Comparison of ENCODE assay signal across 1 cellular context in the genomic region with DNA sequence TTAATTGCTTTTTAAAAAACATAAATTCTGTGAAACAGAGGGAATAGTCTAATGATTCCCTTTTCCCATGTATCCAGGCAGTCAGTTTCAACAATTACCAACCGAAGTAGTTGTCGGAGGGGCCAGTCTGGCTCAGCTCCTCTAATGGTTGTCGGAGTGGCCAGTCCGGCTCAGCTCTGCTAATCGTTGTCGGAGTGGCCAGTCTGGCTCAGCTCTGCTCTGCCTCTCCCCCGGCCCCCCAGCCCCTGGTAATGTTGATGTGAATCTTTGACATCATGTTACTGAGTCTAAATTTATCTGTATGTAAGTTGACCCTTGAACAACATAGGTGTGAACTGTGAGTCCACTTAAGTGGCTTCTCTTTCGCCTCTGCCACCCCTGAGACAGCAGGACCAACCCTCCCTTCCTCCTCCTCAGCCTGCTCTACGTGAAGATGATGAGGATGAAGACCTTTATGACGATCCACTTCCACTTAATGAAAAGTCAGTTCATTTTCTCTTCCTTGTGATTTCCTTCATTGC.
TF ChIP-seq lines count a peak whose summit lies in the region.

No MANE protein-coding gene starts in this region.

TF ChIP-seq in K562, 482 proteins besides CTCF, POLR2A, EP300 and RAD21:
- TF ChIP-seq BMI1 (IDR thresholded peaks at IDR 0.05; ENCODE audit: low read length) (no peak), ZNF175 (CRISPR knock-in tag; IDR thresholded peaks at IDR 0.05; ENCODE audit: low read depth) (no peak), ZNF174 (CRISPR knock-in tag; IDR thresholded peaks at IDR 0.05) (no peak), RFX7 (CRISPR knock-in tag; IDR thresholded peaks at IDR 0.05) (no peak), ZNF24 (IDR thresholded peaks at IDR 0.05) (no peak), NFIX (CRISPR knock-in tag; IDR thresholded peaks at IDR 0.05; ENCODE audit: low read depth) (no peak), L3MBTL2 (IDR thresholded peaks at IDR 0.05) (no peak), ZNF224 (CRISPR knock-in tag; IDR thresholded peaks at IDR 0.05) (no peak)
- TF ChIP-seq, protein P1, sequence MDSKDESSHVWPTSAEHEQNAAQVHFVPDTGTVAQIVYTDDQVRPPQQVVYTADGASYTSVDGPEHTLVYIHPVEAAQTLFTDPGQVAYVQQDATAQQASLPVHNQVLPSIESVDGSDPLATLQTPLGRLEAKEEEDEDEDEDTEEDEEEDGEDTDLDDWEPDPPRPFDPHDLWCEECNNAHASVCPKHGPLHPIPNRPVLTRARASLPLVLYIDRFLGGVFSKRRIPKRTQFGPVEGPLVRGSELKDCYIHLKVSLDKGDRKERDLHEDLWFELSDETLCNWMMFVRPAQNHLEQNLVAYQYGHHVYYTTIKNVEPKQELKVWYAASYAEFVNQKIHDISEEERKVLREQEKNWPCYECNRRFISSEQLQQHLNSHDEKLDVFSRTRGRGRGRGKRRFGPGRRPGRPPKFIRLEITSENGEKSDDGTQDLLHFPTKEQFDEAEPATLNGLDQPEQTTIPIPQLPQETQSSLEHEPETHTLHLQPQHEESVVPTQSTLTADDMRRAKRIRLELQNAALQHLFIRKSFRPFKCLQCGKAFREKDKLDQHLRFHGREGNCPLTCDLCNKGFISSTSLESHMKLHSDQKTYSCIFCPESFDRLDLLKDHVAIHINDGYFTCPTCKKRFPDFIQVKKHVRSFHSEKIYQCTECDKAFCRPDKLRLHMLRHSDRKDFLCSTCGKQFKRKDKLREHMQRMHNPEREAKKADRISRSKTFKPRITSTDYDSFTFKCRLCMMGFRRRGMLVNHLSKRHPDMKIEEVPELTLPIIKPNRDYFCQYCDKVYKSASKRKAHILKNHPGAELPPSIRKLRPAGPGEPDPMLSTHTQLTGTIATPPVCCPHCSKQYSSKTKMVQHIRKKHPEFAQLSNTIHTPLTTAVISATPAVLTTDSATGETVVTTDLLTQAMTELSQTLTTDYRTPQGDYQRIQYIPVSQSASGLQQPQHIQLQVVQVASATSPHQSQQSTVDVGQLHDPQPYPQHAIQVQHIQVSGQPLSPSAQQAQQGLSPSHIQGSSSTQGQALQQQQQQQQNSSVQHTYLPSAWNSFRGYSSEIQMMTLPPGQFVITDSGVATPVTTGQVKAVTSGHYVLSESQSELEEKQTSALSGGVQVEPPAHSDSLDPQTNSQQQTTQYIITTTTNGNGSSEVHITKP (IDR thresholded peaks at IDR 0.05; ENCODE audit: partially characterized antibody) = no peak
TF ChIP-seq in K562: peak in this region for 0.
